In genomic region chr10:73698819-73699218, GRCh38 we compare ENCODE assay signal across 3 cellular contexts.
TF ChIP-seq lines count a peak whose summit lies in the region.

No MANE protein-coding gene starts in this region.

TF ChIP-seq in HEK293, 187 proteins besides CTCF, POLR2A, EP300 and RAD21:
- TF ChIP-seq FEZF1 (tag by site-specific recombination; IDR thresholded peaks at IDR 0.05), result peak; percentile 47

TF ChIP-seq in Ishikawa, 13 proteins besides CTCF, POLR2A, EP300 and RAD21:
- peak; percentile 51 for TF ChIP-seq USF1 (IDR thresholded peaks at IDR 0.05)

TF ChIP-seq in K562, 482 proteins besides CTCF, POLR2A, EP300 and RAD21:
- TF ChIP-seq TFE3 (CRISPR knock-in tag; IDR thresholded peaks at IDR 0.05), result peak; percentile 66
